Comparison of ENCODE assay signal across 1 cellular context in the genomic region with DNA sequence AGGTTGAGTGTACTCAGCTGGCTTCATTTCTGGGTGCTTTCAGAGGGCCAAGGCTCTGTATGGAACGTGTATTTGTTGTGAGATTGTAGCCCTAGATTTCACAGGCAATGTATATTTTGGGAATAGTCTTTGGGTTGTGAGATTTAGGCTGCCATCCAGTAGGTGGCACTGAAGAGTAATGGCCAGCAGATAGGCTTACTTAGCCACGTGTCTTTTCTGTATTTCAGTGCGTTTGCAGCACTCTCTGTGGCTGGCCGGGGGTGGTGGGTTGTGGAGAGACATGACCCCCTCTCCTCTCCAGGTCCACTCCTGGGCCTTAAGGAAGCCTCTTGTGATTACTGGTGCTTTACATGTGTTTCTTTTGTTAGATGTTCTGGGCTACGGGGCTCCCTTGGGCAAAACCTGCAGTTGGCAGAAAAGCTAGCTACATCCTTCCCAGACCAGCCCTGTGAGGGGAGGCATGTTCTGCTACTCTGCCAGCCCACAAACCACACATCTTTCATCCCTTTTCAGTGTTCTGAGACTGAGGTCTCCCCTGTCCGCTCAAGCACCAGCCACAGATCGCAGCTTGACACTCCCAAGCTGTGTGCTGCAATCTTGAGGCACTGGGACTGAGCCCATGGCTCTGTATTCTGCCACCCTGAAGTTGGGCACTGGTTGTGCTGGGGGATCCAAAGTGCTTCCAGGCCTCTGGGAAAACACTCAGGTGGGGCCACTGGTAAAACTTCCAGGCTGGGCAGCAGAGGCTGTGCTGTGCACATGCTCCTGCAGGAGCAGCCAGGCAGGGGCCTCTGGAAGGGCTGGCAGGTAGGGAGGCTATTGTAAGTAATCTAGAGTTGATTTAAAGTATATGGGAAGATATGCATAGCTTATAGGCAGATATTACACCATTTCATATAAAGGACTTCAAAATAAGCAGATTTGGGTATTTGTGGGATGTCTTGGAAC.
TF ChIP-seq lines count a peak whose summit lies in the region.

No MANE protein-coding gene starts in this region.

TF ChIP-seq in SK-N-SH, 30 proteins besides CTCF, POLR2A, EP300 and RAD21 (continued from another document):
- no peak for TF ChIP-seq FOSL2 (IDR thresholded peaks at IDR 0.05; ENCODE audit: borderline replicate concordance, low read depth)
